In genomic region chr4:85116008-85116407, GRCh38 we compare ENCODE assay signal across 29 cellular contexts.
"Had no signal": no experiment of that assay in that cellular context is flagged by ENCODE, and none has a peak within 500 bp of the region (broad histone marks: within the 10 kb centered on the region; RNA-seq: fewer than 3 reads in every experiment).

No MANE protein-coding gene starts in this region.

- H3K27me3 Mint-ChIP-seq: natural killer cell treated with Interleukin-12 subunit alpha and Interleukin-12 subunit beta and Interleukin-15 and Interleukin-18, amount 100 ng/mL, for 72 hours; progenitor cell of endocrine pancreas; stimulated activated naive CD8-positive, alpha-beta T cell treated with anti-CD3 and anti-CD28 coated beads, Interleukin-15, Interleukin-2, amounts not matched to agents 100 ng/mL and 50 ng/mL, for 24 hours had no signal

- H3K27ac ChIP-seq: neutrophil, parathyroid adenoma, psoas muscle, right lobe of liver, sigmoid colon, stomach, thoracic aorta, thyroid gland, tibial nerve, upper lobe of left lung, vagina had no signal

- H3K4me1 ChIP-seq: parathyroid adenoma, psoas muscle, right lobe of liver, sigmoid colon, stomach, thyroid gland, tibial nerve, upper lobe of left lung, vagina had no signal

- FAIRE-seq: small intestine, urothelium cell line had no signal

- H3K4me1 Mint-ChIP-seq: nephron progenitor cell; neural crest cell; stimulated activated effector memory CD8-positive, alpha-beta T cell treated with anti-CD3 and anti-CD28 coated beads, Interleukin-12 subunit alpha, Interleukin-12 subunit beta, amount 100 ng/mL, for 72 hours; stimulated activated naive B cell treated with anti-CD40 and anti-IgM and Interleukin-4, amounts not matched to agents 10 μg/mL and 1 μg/mL and 100 μg/mL, for 72 hours had no signal

- H3K9me3 ChIP-seq: neutrophil, psoas muscle, right lobe of liver, sigmoid colon, thoracic aorta, thyroid gland, tibial nerve, upper lobe of left lung, vagina had no signal

- H3K79me2 ChIP-seq: parathyroid adenoma had no signal

- ATAC-seq: natural killer cell treated with Interleukin-12 subunit alpha and Interleukin-12 subunit beta and Interleukin-15 and Interleukin-18, amount 100 ng/mL, for 72 hours; psoas muscle; right cardiac atrium; right lobe of liver; stimulated activated effector memory CD8-positive, alpha-beta T cell treated with anti-CD3 and anti-CD28 coated beads, Interleukin-12 subunit alpha, Interleukin-12 subunit beta, amount 100 ng/mL, for 72 hours; stimulated activated naive B cell treated with anti-CD40 and anti-IgM and Interleukin-4, amounts not matched to agents 10 μg/mL and 1 μg/mL and 100 μg/mL, for 72 hours had no signal

- H3K36me3 Mint-ChIP-seq: stimulated activated effector memory CD8-positive, alpha-beta T cell treated with anti-CD3 and anti-CD28 coated beads, Interleukin-12 subunit alpha, Interleukin-12 subunit beta, amount 100 ng/mL, for 72 hours; stimulated activated naive B cell treated with anti-CD40 and anti-IgM and Interleukin-4, amounts not matched to agents 10 μg/mL and 1 μg/mL and 100 μg/mL, for 72 hours had no signal

- H3K4me3 ChIP-seq: psoas muscle, right lobe of liver, sigmoid colon, stomach, thoracic aorta, thyroid gland, tibial nerve, upper lobe of left lung, vagina had no signal

- H3K4me3 Mint-ChIP-seq: natural killer cell treated with Interleukin-12 subunit alpha and Interleukin-12 subunit beta and Interleukin-15 and Interleukin-18, amount 100 ng/mL, for 72 hours; nephron progenitor cell; neural crest cell; stimulated activated effector memory CD8-positive, alpha-beta T cell treated with anti-CD3 and anti-CD28 coated beads, Interleukin-12 subunit alpha, Interleukin-12 subunit beta, amount 100 ng/mL, for 72 hours; stimulated activated naive B cell treated with anti-CD40 and anti-IgM and Interleukin-4, amounts not matched to agents 10 μg/mL and 1 μg/mL and 100 μg/mL, for 72 hours; stimulated activated naive CD8-positive, alpha-beta T cell treated with anti-CD3 and anti-CD28 coated beads, Interleukin-15, Interleukin-2, amounts not matched to agents 100 ng/mL and 50 ng/mL, for 24 hours had no signal

- DNase-seq: nephron progenitor cell; nucleus accumbens; posterior cingulate gyrus; psoas muscle; right cardiac atrium; right lobe of liver; sigmoid colon; small intestine; stimulated activated CD4-positive, alpha-beta T cell treated with anti-CD3 and anti-CD28 coated beads, Interleukin-15, amount 100 ng/mL, for 24 hours; stimulated activated CD4-positive, alpha-beta T cell treated with anti-CD3 and anti-CD28 coated beads, Interleukin-2, amount 100 ng/mL, for 24 hours; stimulated activated CD4-positive, alpha-beta T cell treated with anti-CD3 and anti-CD28 coated beads, Interleukin-2, amount 100 ng/mL, for 48 hours; stimulated activated CD4-positive, alpha-beta T cell treated with anti-CD3 and anti-CD28 coated beads, Interleukin-4, amount 100 ng/mL, for 24 hours; stimulated activated naive B cell treated with anti-CD40 and anti-IgM and Interleukin-4, amounts not matched to agents 10 μg/mL and 1 μg/mL and 100 μg/mL, for 72 hours; stimulated activated naive CD4-positive, alpha-beta T cell treated with Interleukin-2 at 50 U/mL for 16 hours; stomach; thyroid gland; trophoblast cell; upper lobe of left lung had no signal

- H3K27ac Mint-ChIP-seq: natural killer cell treated with Interleukin-12 subunit alpha and Interleukin-12 subunit beta and Interleukin-15 and Interleukin-18, amount 100 ng/mL, for 72 hours; nephron progenitor cell; progenitor cell of endocrine pancreas; stimulated activated effector memory CD8-positive, alpha-beta T cell treated with anti-CD3 and anti-CD28 coated beads, Interleukin-12 subunit alpha, Interleukin-12 subunit beta, amount 100 ng/mL, for 72 hours; stimulated activated naive B cell treated with anti-CD40 and anti-IgM and Interleukin-4, amounts not matched to agents 10 μg/mL and 1 μg/mL and 100 μg/mL, for 72 hours; stimulated activated naive CD8-positive, alpha-beta T cell treated with anti-CD3 and anti-CD28 coated beads, Interleukin-15, Interleukin-2, amounts not matched to agents 100 ng/mL and 50 ng/mL, for 24 hours had no signal

- H3K27me3 ChIP-seq: neutrophil, right lobe of liver, sigmoid colon, stomach, thyroid gland, tibial nerve, upper lobe of left lung, vagina had no signal

- H3K36me3 ChIP-seq: neutrophil, right lobe of liver, sigmoid colon, stomach, thoracic aorta, thyroid gland, tibial nerve, upper lobe of left lung, vagina had no signal

- H2AFZ ChIP-seq: parathyroid adenoma had no signal
